ENCODE assay signal across 1 cellular context in the genomic region with DNA sequence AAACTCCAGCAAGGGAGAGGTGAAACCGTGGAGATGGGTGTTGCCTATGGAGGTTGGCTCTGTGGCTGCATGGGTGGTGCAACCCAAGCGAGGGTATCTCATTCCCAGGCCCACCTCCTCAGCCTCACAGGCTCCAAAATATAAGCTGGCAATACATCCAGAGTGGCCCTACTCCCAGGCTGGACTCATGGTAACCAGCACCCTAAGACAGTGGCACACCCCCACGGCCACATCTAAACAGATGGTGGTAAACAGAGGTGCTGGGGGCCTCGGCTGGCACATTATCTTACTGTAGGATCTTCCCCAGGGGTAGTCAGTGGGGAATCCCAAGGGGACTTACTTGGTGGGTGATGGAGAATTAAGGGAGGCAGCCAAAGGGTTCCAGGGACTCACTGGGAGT.
TF ChIP-seq lines count a peak whose summit lies in the region.

No MANE protein-coding gene starts in this region.

TF ChIP-seq in K562, 482 proteins besides CTCF, POLR2A, EP300 and RAD21:
- TF ChIP-seq ZFP1 (CRISPR knock-in tag; IDR thresholded peaks at IDR 0.05) (no peak), OTX1 (CRISPR knock-in tag; IDR thresholded peaks at IDR 0.05) (no peak), MEIS2 (IDR thresholded peaks at IDR 0.05; ENCODE audit: partially characterized antibody) (no peak), NFATC3 (IDR thresholded peaks at IDR 0.05) (no peak)
- TF ChIP-seq, protein P1, sequence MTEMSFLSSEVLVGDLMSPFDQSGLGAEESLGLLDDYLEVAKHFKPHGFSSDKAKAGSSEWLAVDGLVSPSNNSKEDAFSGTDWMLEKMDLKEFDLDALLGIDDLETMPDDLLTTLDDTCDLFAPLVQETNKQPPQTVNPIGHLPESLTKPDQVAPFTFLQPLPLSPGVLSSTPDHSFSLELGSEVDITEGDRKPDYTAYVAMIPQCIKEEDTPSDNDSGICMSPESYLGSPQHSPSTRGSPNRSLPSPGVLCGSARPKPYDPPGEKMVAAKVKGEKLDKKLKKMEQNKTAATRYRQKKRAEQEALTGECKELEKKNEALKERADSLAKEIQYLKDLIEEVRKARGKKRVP (CRISPR knock-in tag; IDR thresholded peaks at IDR 0.05) = no peak
TF ChIP-seq in K562: peak in this region for 0.
